Comparison of ENCODE assay signal across 21 cellular contexts in the genomic region with DNA sequence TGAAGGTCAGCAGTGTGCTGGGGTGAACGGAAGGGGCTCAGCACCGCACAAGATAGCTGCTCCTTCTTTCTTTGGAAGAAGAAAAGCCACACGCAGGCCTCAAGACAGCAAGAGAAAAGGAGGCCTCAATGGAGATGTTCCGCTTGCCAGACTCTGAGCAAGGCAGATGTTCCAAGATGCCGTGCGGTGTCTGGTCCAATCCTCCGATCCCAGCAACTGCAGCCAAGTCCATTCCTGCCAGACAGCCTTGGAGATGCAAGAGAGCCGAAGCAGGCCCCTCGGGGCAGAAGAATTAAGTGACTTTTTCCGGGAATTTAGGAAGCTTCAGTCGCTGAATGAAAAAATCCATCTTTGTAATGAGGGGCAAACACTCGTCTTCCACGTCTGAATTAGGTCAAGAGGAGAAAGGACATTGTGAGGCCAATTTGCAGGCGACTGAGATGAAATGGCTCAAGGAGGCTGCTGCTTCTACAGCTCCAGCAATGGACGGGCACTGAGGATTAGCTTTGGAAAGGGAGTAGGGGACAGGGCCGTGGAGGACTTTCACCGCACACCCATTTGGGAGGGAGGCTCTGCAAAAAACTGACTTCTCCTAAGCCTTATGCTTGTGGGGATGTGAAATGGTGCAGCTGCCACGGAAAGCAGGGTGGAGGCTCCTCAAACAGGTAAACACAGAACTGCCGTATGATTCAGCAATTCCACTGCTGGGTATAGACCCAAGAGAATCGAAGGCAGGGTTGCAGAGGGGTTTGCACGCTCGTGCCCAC. TPM values are rescaled to one million over a fixed set of nuclear protein-coding genes. Genes with fewer than 3 reads are reported as not detected.
DNase-seq lines count a peak whose midpoint lies in the region; ATAC-seq and TF ChIP-seq lines count a peak whose summit lies in the region.
"Had no signal": no experiment of that assay in that cellular context is flagged by ENCODE, and none has a peak within 500 bp of the region (broad histone marks: within the 10 kb centered on the region; RNA-seq: fewer than 3 reads in every experiment).

No MANE protein-coding gene starts in this region.

- no peaks in the 10 kb centered on the region for H3K36me3 Mint-ChIP-seq in activated naive CD4-positive, alpha-beta T cell treated with anti-CD3 and anti-CD28 coated beads for 36 hours (ENCODE audit: low read depth)
- H3K36me3 Mint-ChIP-seq: immature natural killer cell had no signal

- no peaks in the 10 kb centered on the region for H3K9me3 Mint-ChIP-seq in activated naive CD4-positive, alpha-beta T cell treated with anti-CD3 and anti-CD28 coated beads for 36 hours
- H3K9me3 Mint-ChIP-seq: CD4-positive, alpha-beta T cell; immature natural killer cell had no signal

- ATAC-seq in Right ventricle myocardium inferior: peak; percentile 78
- peak; percentile 39 for ATAC-seq in gastroesophageal sphincter
- ATAC-seq: K562 had no signal

- no peak overlapping the region for H3K4me3 ChIP-seq in gastroesophageal sphincter
- peak overlapping the region; percentile 26 for H3K4me3 ChIP-seq in neuron (ENCODE audit: low read length)
- H3K4me3 ChIP-seq in vagina: no peak overlapping the region
- H3K4me3 ChIP-seq: ascending aorta, coronary artery, K562 had no signal

- TF ChIP-seq POLR2A in gastroesophageal sphincter (IDR thresholded peaks at IDR 0.05): no peak
- TF ChIP-seq POLR2A in vagina (IDR thresholded peaks at IDR 0.05): no peak

- H3K27ac ChIP-seq in gastroesophageal sphincter: peak overlapping the region in 1 of 4 donors; percentile 54
- H3K27ac ChIP-seq in vagina: peak overlapping the region; percentile 39
- H3K27ac ChIP-seq: 22Rv1, ascending aorta, coronary artery had no signal

- WGBS in gastroesophageal sphincter (ENCODE audit: low coverage in 1 of 2), 2 donors: 32 to 46% methylated on average over 14 to 21 of the region's 22 CpGs

- intact Hi-C loops in Right ventricle myocardium inferior (cut with DNase I) (loop anchor here (5.0 kb wide), 1 partner anchor 126 kb away; the partner anchor contains the start of gene DOC2B), cardiac septum (cut with DNase I) (no loop called here), vagina (cut with DNase I) (no loop called here)
- intact Hi-C loops in activated naive CD4-positive, alpha-beta T cell treated with anti-CD3 and anti-CD28 coated beads for 36 hours (cut with micrococcal nuclease): no loop called here

- no peak for TF ChIP-seq EP300 in gastroesophageal sphincter (IDR thresholded peaks at IDR 0.05)

- no peak overlapping the region for H3K27ac Mint-ChIP-seq in activated naive CD4-positive, alpha-beta T cell treated with anti-CD3 and anti-CD28 coated beads for 36 hours
- H3K27ac Mint-ChIP-seq: CD4-positive, alpha-beta T cell had no signal

- peaks cover 6% of the 10 kb centered on the region for H3K4me1 Mint-ChIP-seq in activated naive CD4-positive, alpha-beta T cell treated with anti-CD3 and anti-CD28 coated beads for 36 hours (ENCODE audit: low read depth)
- H3K4me1 Mint-ChIP-seq: immature natural killer cell had no signal

- DNase-seq in Right ventricle myocardium inferior (ENCODE audit: missing footprints): peak; percentile 76
- no peak for DNase-seq in cardiac septum (ENCODE audit: low spot score)
- no peak for DNase-seq in vagina (ENCODE audit: extremely low spot score in 2 of 2)
- no peak for DNase-seq in NCI-H2227 treated with DMSO at 0.1 percent for 48 hours (lab: John Stamatoyannopoulos, UW)
- no peak for DNase-seq in NCI-H82 (lab: John Stamatoyannopoulos, UW)
- DNase-seq in activated naive CD4-positive, alpha-beta T cell treated with anti-CD3 and anti-CD28 coated beads for 36 hours: no peak
- DNase-seq: activated CD4-positive, alpha-beta T cell treated with anti-CD3 and anti-CD28 coated beads for 48 hours; activated CD8-positive, alpha-beta memory T cell treated with anti-CD3 and anti-CD28 coated beads, Interleukin-2, amount 50 U/mL, for 4 hours; CD4-positive, alpha-beta T cell; DMS53; immature natural killer cell; mesendoderm; NCI-H2081 treated with DMSO at 0.1 percent for 48 hours; nucleus accumbens; SK-N-SH had no signal

- CTCF ChIA-PET in activated naive CD4-positive, alpha-beta T cell treated with anti-CD3 and anti-CD28 coated beads for 36 hours (lab: Charles Lee): no interaction called here

- peak overlapping the region; percentile 68 for H2AFZ ChIP-seq in neuron (ENCODE audit: low read depth, low read length)

- H3K27me3 ChIP-seq in gastroesophageal sphincter (peaks cover 2% of the 10 kb centered on the region), neuron (ENCODE audit: insufficient read depth, low read length) (no peaks in the 10 kb centered on the region), vagina (no peaks in the 10 kb centered on the region)
- H3K27me3 ChIP-seq: ascending aorta had no signal

- no peak overlapping the region for H3K4me3 Mint-ChIP-seq in activated naive CD4-positive, alpha-beta T cell treated with anti-CD3 and anti-CD28 coated beads for 36 hours
- H3K4me3 Mint-ChIP-seq: CD4-positive, alpha-beta T cell; immature natural killer cell had no signal

- H3K9me3 ChIP-seq in gastroesophageal sphincter (no peaks in the 10 kb centered on the region), neuron (ENCODE audit: low read length) (no peaks in the 10 kb centered on the region), vagina (no peaks in the 10 kb centered on the region)
- H3K9me3 ChIP-seq: ascending aorta, SK-N-SH had no signal

- peaks cover 4% of the 10 kb centered on the region for H3K27me3 Mint-ChIP-seq in activated naive CD4-positive, alpha-beta T cell treated with anti-CD3 and anti-CD28 coated beads for 36 hours (ENCODE audit: low read depth)

- no peak for TF ChIP-seq CTCF in gastroesophageal sphincter (IDR thresholded peaks at IDR 0.05)
- no peak for TF ChIP-seq CTCF in vagina (IDR thresholded peaks at IDR 0.05)

- H3K4me1 ChIP-seq in gastroesophageal sphincter: peaks cover 0 to 15% (median 0%) of the 10 kb centered on the region in 3 donors
- H3K4me1 ChIP-seq in neuron (ENCODE audit: insufficient read depth, low read length): peaks cover 22% of the 10 kb centered on the region
- H3K4me1 ChIP-seq in vagina: peaks cover 11% of the 10 kb centered on the region
- H3K4me1 ChIP-seq: ascending aorta had no signal

- no peaks in the 10 kb centered on the region for H3K36me3 ChIP-seq in gastroesophageal sphincter
- no peaks in the 10 kb centered on the region for H3K36me3 ChIP-seq in neuron (ENCODE audit: insufficient read depth, low read length)
- H3K36me3 ChIP-seq in vagina: no peaks in the 10 kb centered on the region
- H3K36me3 ChIP-seq: ascending aorta had no signal

RNA-seq across cellular contexts. Expression of gene RPH3AL, which starts 44.7 kb away (rescaled TPM):
- total RNA-seq in Right ventricle myocardium inferior (3.6 TPM), cardiac septum (5.5 TPM), gastroesophageal sphincter (10 to 100 TPM in 3 of 4 donors, 1 to 10 TPM in 1; 8.6 to 21.0 (median 17.4) TPM), vagina (43.5 TPM)
- total RNA-seq in activated naive CD4-positive, alpha-beta T cell treated with anti-CD3 and anti-CD28 coated beads for 36 hours: 1 to 10 TPM; 1.6 to 2.2 TPM
